Comparison of ENCODE assay signal across 9 cellular contexts in genomic region chr2:39435254-39435653, GRCh38. TPM values are rescaled to one million over a fixed set of nuclear protein-coding genes. Genes with fewer than 3 reads are reported as not detected.
DNase-seq lines count a peak whose midpoint lies in the region; TF ChIP-seq lines count a peak whose summit lies in the region.
"Had no signal": no experiment of that assay in that cellular context is flagged by ENCODE, and none has a peak within 500 bp of the region (broad histone marks: within the 10 kb centered on the region; RNA-seq: fewer than 3 reads in every experiment).

No MANE protein-coding gene starts in this region.

- DNase-seq in GM06990 (ENCODE audit: extremely low read depth, insufficient read length), result no peak
- peak; percentile 28 for DNase-seq in SK-N-DZ (ENCODE audit: low spot score)
- peak; percentile 4 for DNase-seq in fibroblast of gingiva (ENCODE audit: low read depth)
- DNase-seq in retina, result peak; percentile 46
- DNase-seq in HuH-7.5 (ENCODE audit: low spot score), result no peak
- DNase-seq in effector CD4-positive, alpha-beta T cell, result no peak
- DNase-seq in activated effector memory CD4-positive, alpha-beta T cell treated with anti-CD3 and anti-CD28 coated beads, Interleukin-2, amount 50 U/mL, for 16 hours, result no peak
- DNase-seq in NCI-H2081 treated with DMSO at 0.1 percent for 48 hours (lab: John Stamatoyannopoulos, UW), result no peak
- DNase-seq: left colon had no signal

- H3K36me3 ChIP-seq in GM06990 (ENCODE audit: control insufficient read depth, insufficient read depth, low read length), result no peaks in the 10 kb centered on the region

- H3K27me3 ChIP-seq in GM06990 (replicated peaks; ENCODE audit: control insufficient read depth, insufficient read depth, low read length), result no peaks in the 10 kb centered on the region

- no peak for TF ChIP-seq CTCF in GM06990 (IDR thresholded peaks at IDR 0.05; ENCODE audit: insufficient read depth, low read length, poor library complexity, severe bottlenecking)

- H3K4me3 ChIP-seq in GM06990 (replicated peaks; ENCODE audit: low read depth, low read length), result peak overlapping the region; percentile 15; the same call in 1 of the 2 replicates

RNA-seq across cellular contexts. Expression of gene MAP4K3, which starts 1.8 kb away (rescaled TPM):
- polyA plus RNA-seq in SK-N-DZ (2014; cell fraction: cytosol; rRNA removed), result 28.3 and 30.4 TPM in 2 replicates
- polyA plus RNA-seq in SK-N-DZ (2014; cell fraction: nucleus; rRNA removed), result 53.2 and 66.1 TPM in 2 replicates

Comparison
In these comparisons a context has a peak if more than half of its experiments do, and no peak if none do; other contexts are left out.
1. DNase-seq: peak in SK-N-DZ (single experiment), fibroblast of gingiva (single experiment) and retina (single experiment); none in GM06990 (single experiment), HuH-7.5 (single experiment), effector CD4-positive, alpha-beta T cell (single experiment), activated effector memory CD4-positive, alpha-beta T cell treated with anti-CD3 and anti-CD28 coated beads, Interleukin-2, amount 50 U/mL, for 16 hours (single experiment) and NCI-H2081 treated with DMSO at 0.1 percent for 48 hours (single experiment).